Comparison of ENCODE assay signal across 1 cellular context in the genomic region with DNA sequence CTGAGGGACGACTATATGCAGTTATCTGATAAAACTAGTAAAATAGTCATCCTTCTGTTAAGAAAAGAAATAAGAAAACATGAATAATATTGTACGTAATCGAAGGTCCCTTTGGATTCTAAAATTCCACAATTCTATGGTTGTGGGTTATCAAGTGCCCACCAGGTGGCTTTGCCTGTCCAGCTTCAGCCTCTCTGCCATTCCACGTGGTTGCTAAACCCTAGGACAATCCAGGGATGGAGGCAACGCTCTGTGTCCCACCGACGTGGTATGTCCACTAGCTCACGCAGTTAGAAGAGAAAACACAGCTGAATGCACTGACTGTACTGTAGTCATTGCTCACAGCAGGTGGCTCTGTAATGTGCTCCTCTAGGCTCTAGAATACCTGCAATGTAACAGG.
TF ChIP-seq lines count a peak whose summit lies in the region.

No MANE protein-coding gene starts in this region.

TF ChIP-seq in GM23338, 12 proteins besides CTCF, POLR2A, EP300 and RAD21:
- TF ChIP-seq, protein P1, sequence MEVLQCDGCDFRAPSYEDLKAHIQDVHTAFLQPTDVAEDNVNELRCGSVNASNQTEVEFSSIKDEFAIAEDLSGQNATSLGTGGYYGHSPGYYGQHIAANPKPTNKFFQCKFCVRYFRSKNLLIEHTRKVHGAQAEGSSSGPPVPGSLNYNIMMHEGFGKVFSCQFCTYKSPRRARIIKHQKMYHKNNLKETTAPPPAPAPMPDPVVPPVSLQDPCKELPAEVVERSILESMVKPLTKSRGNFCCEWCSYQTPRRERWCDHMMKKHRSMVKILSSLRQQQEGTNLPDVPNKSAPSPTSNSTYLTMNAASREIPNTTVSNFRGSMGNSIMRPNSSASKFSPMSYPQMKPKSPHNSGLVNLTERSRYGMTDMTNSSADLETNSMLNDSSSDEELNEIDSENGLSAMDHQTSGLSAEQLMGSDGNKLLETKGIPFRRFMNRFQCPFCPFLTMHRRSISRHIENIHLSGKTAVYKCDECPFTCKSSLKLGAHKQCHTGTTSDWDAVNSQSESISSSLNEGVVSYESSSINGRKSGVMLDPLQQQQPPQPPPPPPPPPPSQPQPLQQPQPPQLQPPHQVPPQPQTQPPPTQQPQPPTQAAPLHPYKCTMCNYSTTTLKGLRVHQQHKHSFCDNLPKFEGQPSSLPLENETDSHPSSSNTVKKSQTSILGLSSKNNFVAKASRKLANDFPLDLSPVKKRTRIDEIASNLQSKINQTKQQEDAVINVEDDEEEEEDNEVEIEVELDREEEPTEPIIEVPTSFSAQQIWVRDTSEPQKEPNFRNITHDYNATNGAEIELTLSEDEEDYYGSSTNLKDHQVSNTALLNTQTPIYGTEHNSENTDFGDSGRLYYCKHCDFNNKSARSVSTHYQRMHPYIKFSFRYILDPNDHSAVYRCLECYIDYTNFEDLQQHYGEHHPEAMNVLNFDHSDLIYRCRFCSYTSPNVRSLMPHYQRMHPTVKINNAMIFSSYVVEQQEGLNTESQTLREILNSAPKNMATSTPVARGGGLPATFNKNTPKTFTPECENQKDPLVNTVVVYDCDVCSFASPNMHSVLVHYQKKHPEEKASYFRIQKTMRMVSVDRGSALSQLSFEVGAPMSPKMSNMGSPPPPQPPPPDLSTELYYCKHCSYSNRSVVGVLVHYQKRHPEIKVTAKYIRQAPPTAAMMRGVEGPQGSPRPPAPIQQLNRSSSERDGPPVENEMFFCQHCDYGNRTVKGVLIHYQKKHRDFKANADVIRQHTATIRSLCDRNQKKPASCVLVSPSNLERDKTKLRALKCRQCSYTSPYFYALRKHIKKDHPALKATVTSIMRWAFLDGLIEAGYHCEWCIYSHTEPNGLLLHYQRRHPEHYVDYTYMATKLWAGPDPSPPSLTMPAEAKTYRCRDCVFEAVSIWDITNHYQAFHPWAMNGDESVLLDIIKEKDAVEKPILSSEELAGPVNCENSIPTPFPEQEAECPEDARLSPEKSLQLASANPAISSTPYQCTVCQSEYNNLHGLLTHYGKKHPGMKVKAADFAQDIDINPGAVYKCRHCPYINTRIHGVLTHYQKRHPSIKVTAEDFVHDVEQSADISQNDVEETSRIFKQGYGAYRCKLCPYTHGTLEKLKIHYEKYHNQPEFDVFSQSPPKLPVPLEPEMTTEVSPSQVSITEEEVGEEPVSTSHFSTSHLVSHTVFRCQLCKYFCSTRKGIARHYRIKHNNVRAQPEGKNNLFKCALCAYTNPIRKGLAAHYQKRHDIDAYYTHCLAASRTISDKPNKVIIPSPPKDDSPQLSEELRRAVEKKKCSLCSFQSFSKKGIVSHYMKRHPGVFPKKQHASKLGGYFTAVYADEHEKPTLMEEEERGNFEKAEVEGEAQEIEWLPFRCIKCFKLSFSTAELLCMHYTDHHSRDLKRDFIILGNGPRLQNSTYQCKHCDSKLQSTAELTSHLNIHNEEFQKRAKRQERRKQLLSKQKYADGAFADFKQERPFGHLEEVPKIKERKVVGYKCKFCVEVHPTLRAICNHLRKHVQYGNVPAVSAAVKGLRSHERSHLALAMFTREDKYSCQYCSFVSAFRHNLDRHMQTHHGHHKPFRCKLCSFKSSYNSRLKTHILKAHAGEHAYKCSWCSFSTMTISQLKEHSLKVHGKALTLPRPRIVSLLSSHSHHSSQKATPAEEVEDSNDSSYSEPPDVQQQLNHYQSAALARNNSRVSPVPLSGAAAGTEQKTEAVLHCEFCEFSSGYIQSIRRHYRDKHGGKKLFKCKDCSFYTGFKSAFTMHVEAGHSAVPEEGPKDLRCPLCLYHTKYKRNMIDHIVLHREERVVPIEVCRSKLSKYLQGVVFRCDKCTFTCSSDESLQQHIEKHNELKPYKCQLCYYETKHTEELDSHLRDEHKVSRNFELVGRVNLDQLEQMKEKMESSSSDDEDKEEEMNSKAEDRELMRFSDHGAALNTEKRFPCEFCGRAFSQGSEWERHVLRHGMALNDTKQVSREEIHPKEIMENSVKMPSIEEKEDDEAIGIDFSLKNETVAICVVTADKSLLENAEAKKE (CRISPR knock-in tag; IDR thresholded peaks at IDR 0.05), result no peak
- no peak for TF ChIP-seq POLR2AphosphoS5 (IDR thresholded peaks at IDR 0.05; ENCODE audit: low read depth)
- TF ChIP-seq, protein P2, sequence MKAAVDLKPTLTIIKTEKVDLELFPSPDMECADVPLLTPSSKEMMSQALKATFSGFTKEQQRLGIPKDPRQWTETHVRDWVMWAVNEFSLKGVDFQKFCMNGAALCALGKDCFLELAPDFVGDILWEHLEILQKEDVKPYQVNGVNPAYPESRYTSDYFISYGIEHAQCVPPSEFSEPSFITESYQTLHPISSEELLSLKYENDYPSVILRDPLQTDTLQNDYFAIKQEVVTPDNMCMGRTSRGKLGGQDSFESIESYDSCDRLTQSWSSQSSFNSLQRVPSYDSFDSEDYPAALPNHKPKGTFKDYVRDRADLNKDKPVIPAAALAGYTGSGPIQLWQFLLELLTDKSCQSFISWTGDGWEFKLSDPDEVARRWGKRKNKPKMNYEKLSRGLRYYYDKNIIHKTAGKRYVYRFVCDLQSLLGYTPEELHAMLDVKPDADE (IDR thresholded peaks at IDR 0.05), result no peak
- TF ChIP-seq ZNF114 (CRISPR knock-in tag; IDR thresholded peaks at IDR 0.05), result no peak
- TF ChIP-seq, protein P3, sequence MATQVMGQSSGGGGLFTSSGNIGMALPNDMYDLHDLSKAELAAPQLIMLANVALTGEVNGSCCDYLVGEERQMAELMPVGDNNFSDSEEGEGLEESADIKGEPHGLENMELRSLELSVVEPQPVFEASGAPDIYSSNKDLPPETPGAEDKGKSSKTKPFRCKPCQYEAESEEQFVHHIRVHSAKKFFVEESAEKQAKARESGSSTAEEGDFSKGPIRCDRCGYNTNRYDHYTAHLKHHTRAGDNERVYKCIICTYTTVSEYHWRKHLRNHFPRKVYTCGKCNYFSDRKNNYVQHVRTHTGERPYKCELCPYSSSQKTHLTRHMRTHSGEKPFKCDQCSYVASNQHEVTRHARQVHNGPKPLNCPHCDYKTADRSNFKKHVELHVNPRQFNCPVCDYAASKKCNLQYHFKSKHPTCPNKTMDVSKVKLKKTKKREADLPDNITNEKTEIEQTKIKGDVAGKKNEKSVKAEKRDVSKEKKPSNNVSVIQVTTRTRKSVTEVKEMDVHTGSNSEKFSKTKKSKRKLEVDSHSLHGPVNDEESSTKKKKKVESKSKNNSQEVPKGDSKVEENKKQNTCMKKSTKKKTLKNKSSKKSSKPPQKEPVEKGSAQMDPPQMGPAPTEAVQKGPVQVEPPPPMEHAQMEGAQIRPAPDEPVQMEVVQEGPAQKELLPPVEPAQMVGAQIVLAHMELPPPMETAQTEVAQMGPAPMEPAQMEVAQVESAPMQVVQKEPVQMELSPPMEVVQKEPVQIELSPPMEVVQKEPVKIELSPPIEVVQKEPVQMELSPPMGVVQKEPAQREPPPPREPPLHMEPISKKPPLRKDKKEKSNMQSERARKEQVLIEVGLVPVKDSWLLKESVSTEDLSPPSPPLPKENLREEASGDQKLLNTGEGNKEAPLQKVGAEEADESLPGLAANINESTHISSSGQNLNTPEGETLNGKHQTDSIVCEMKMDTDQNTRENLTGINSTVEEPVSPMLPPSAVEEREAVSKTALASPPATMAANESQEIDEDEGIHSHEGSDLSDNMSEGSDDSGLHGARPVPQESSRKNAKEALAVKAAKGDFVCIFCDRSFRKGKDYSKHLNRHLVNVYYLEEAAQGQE (IDR thresholded peaks at IDR 0.05; ENCODE audit: unreplicated experiment), result no peak
- no peak for TF ChIP-seq NANOG (IDR thresholded peaks at IDR 0.05; ENCODE audit: borderline replicate concordance)
- no peak for TF ChIP-seq STAT1 (IDR thresholded peaks at IDR 0.05; ENCODE audit: unreplicated experiment)
- no peak for TF ChIP-seq EZH2phosphoT487 (IDR thresholded peaks at IDR 0.05; ENCODE audit: unreplicated experiment)
- TF ChIP-seq CREB1 (CRISPR knock-in tag; IDR thresholded peaks at IDR 0.05; ENCODE audit: low read depth), result no peak
- TF ChIP-seq ZNF331 (CRISPR knock-in tag; IDR thresholded peaks at IDR 0.05; ENCODE audit: low read depth), result no peak
- TF ChIP-seq EZH2 (IDR thresholded peaks at IDR 0.05; ENCODE audit: low read depth, unreplicated experiment), result no peak
- TF ChIP-seq JUNB (IDR thresholded peaks at IDR 0.05; ENCODE audit: unreplicated experiment), result no peak
